Comparison of ENCODE assay signal across 26 cellular contexts in genomic region chr22:24831678-24832077, GRCh38. TPM values are rescaled to one million over a fixed set of nuclear protein-coding genes. Genes with fewer than 3 reads are reported as not detected.
"Had no signal": no experiment of that assay in that cellular context is flagged by ENCODE, and none has a peak within 500 bp of the region (broad histone marks: within the 10 kb centered on the region; RNA-seq: fewer than 3 reads in every experiment).

No MANE protein-coding gene starts in this region.

- H3K27ac Mint-ChIP-seq: dendritic cell treated with granulocyte-macrophage colony-stimulating factor and Interleukin-4, amounts not matched to agents 40 ng/mL and 50 ng/mL, for 4 days; effector memory CD8-positive, alpha-beta T cell; nephron progenitor cell had no signal

- H3K4me3 Mint-ChIP-seq: dendritic cell treated with granulocyte-macrophage colony-stimulating factor and Interleukin-4, amounts not matched to agents 40 ng/mL and 50 ng/mL, for 4 days; effector memory CD8-positive, alpha-beta T cell; immature natural killer cell; nephron progenitor cell had no signal

- H3K4me3 ChIP-seq: esophagus squamous epithelium, gastroesophageal sphincter, left ventricle myocardium inferior, lower lobe of right lung, psoas muscle, right lobe of liver had no signal

- H3K27me3 Mint-ChIP-seq: dendritic cell treated with granulocyte-macrophage colony-stimulating factor and Interleukin-4, amounts not matched to agents 40 ng/mL and 50 ng/mL, for 4 days had no signal

- FAIRE-seq: colon, kidney had no signal

- ATAC-seq: effector memory CD8-positive, alpha-beta T cell; gastroesophageal sphincter; left cardiac atrium; lower lobe of right lung; psoas muscle; right lobe of liver had no signal

- H3K9me3 ChIP-seq: esophagus squamous epithelium, gastroesophageal sphincter, left ventricle myocardium inferior, lower lobe of right lung, psoas muscle, right lobe of liver had no signal

- H3K4me1 ChIP-seq: esophagus squamous epithelium, gastroesophageal sphincter, lower lobe of right lung, psoas muscle, right lobe of liver had no signal

- H3K4me1 Mint-ChIP-seq: nephron progenitor cell had no signal

- H3K27me3 ChIP-seq: gastroesophageal sphincter, right lobe of liver had no signal

- H3K9me3 Mint-ChIP-seq: dendritic cell treated with granulocyte-macrophage colony-stimulating factor and Interleukin-4, amounts not matched to agents 40 ng/mL and 50 ng/mL, for 4 days; effector memory CD8-positive, alpha-beta T cell; immature natural killer cell; nephron progenitor cell had no signal

- H3K27ac ChIP-seq: esophagus squamous epithelium, gastroesophageal sphincter, left ventricle myocardium inferior, lower lobe of right lung, psoas muscle, right lobe of liver had no signal

- DNase-seq: effector memory CD8-positive, alpha-beta T cell; esophagus squamous epithelium; foreskin fibroblast; glutamatergic neuron; immature natural killer cell; kidney; left cardiac atrium; left ventricle myocardium inferior; lower lobe of right lung; mesenchymal stem cell; midbrain; nephron progenitor cell; psoas muscle; retina; right lobe of liver; stimulated activated CD4-positive, alpha-beta T cell treated with anti-CD3 and anti-CD28 coated beads, Interleukin-15, amount 100 ng/mL, for 24 hours; stimulated activated CD4-positive, alpha-beta T cell treated with anti-CD3 and anti-CD28 coated beads, Interleukin-1b, Interleukin-23, amount 100 ng/mL, for 48 hours; stimulated activated CD4-positive, alpha-beta T cell treated with anti-CD3 and anti-CD28 coated beads, Interleukin-4, amount 100 ng/mL, for 4 hours; stimulated activated naive CD4-positive, alpha-beta T cell treated with Interleukin-2 at 50 U/mL for 16 hours; trophoblast cell had no signal

- H3K36me3 ChIP-seq: esophagus squamous epithelium, gastroesophageal sphincter, left ventricle myocardium inferior, lower lobe of right lung, right lobe of liver had no signal

RNA-seq across cellular contexts. Expression of gene SGSM1, which starts 25.7 kb away (rescaled TPM):
- total RNA-seq: osteoblast had no signal

RNA-seq across cellular contexts. Expression of gene PIWIL3, which starts 57.2 kb away (rescaled TPM):
- total RNA-seq: epithelial cell of proximal tubule, esophagus squamous epithelium, gastroesophageal sphincter, kidney, left cardiac atrium, left ventricle myocardium inferior, lower lobe of right lung, osteoblast, psoas muscle, right lobe of liver, urinary bladder had no signal
- polyA plus RNA-seq: immature natural killer cell, psoas muscle, urinary bladder had no signal
